ENCODE assay signal across 33 cellular contexts in the genomic region with DNA sequence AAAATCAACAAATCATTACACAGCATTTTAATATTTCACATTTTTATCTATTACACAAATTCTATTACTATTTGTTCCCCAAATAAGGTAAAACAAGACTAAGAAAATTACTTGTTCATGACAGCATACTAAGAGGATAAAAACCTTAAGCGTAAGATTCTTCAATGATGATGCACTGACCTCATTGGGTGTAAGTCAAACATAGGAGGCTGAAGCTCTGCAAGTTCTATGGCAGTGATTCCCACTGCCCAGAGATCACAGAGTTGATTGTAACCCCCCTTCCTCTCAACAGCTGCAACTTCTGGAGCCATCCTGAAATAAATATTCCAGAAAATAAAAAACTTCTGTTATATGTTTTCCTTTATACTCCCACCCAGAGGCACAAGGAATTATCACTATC.
A peak's percentile ranks its signal among the peaks of the same experiment; 100 is the strongest.
DNase-seq lines count a peak whose midpoint lies in the region; ATAC-seq and TF ChIP-seq lines count a peak whose summit lies in the region.
"Had no signal": no experiment of that assay in that cellular context is flagged by ENCODE, and none has a peak within 500 bp of the region (broad histone marks: within the 10 kb centered on the region; RNA-seq: fewer than 3 reads in every experiment).

No MANE protein-coding gene starts in this region.

- H3K4me1 ChIP-seq in fibroblast of lung (ENCODE audit: control insufficient read depth, extremely low read depth, insufficient read depth, low read length) (no peaks in the 10 kb centered on the region), OCI-LY7 (ENCODE audit: insufficient read depth, low read length, poor library complexity, severe bottlenecking) (no peaks in the 10 kb centered on the region)
- H3K4me1 ChIP-seq: left lung, psoas muscle had no signal

- H3K9me3 Mint-ChIP-seq in activated naive CD4-positive, alpha-beta T cell treated with anti-CD3 and anti-CD28 coated beads, Interleukin-2, amount 50 U/mL, for 72 hours, result no peaks in the 10 kb centered on the region
- H3K9me3 Mint-ChIP-seq: activated naive CD4-positive, alpha-beta T cell treated with anti-CD3 and anti-CD28 coated beads for 36 hours; activated T-helper 1 cell treated with anti-CD3 and anti-CD28 coated beads, Interleukin-12 subunit alpha, Interleukin-12 subunit beta, Interleukin-2, Interleukin-4 antibody, amounts not matched to agents 30 ng/mL and 10 ng/mL and 1 ng/mL, durations not matched to agents 14 hours and 24 hours and 36 hours; IgD-negative memory B cell; immature natural killer cell; stimulated activated naive CD8-positive, alpha-beta T cell treated with anti-CD3 and anti-CD28 coated beads, Interleukin-15, amount 100 ng/mL, for 72 hours had no signal

- H3K79me2 ChIP-seq in fibroblast of lung (ENCODE audit: control insufficient read depth, insufficient read depth, low read length), result no peaks in the 10 kb centered on the region
- no peaks in the 10 kb centered on the region for H3K79me2 ChIP-seq in OCI-LY7 (ENCODE audit: insufficient read depth, low read depth, low read length)

- H3K9me3 ChIP-seq in fibroblast of lung (ENCODE audit: control insufficient read depth, insufficient read depth, low read depth, low read length) (no peaks in the 10 kb centered on the region), OCI-LY7 (ENCODE audit: low read length) (no peaks in the 10 kb centered on the region)
- H3K9me3 ChIP-seq: left lung, psoas muscle had no signal

- no peaks in the 10 kb centered on the region for H3K27me3 ChIP-seq in fibroblast of lung (ENCODE audit: control insufficient read depth, insufficient read depth, low read length)
- H3K27me3 ChIP-seq: cardiac muscle cell, left lung had no signal

- no peak overlapping the region for H3K9ac ChIP-seq in fibroblast of lung (ENCODE audit: insufficient read depth, low read length)

- H3K27ac Mint-ChIP-seq in activated naive CD4-positive, alpha-beta T cell treated with anti-CD3 and anti-CD28 coated beads, Interleukin-2, amount 50 U/mL, for 72 hours, result no peak overlapping the region
- H3K27ac Mint-ChIP-seq: activated naive CD4-positive, alpha-beta T cell treated with anti-CD3 and anti-CD28 coated beads for 36 hours; activated T-helper 1 cell treated with anti-CD3 and anti-CD28 coated beads, Interleukin-12 subunit alpha, Interleukin-12 subunit beta, Interleukin-2, Interleukin-4 antibody, amounts not matched to agents 30 ng/mL and 10 ng/mL and 1 ng/mL, durations not matched to agents 14 hours and 24 hours and 36 hours; IgD-negative memory B cell; immature natural killer cell; naive B cell; stimulated activated naive CD8-positive, alpha-beta T cell treated with anti-CD3 and anti-CD28 coated beads, Interleukin-15, amount 100 ng/mL, for 72 hours had no signal

- BruUV-seq in OCI-LY7 (replicated peaks; lab: Mats Ljungman, UMichigan), result no TSS peak

- TF ChIP-seq CTCF in fibroblast of lung (conservative IDR thresholded peaks at IDR 0.05 in 1 of 2, IDR thresholded peaks at IDR 0.05 in 1 of 2; ENCODE audit: low read depth in 1 of 2, low read length in 2 of 2), result no peak
- no peak for TF ChIP-seq CTCF in OCI-LY7 (conservative IDR thresholded peaks at IDR 0.05; ENCODE audit: low read length)

- CTCF ChIA-PET in OCI-LY7 (lab: Charles Lee; ENCODE audit: unreplicated experiment), result no interaction called here

- no peak for ATAC-seq in activated naive CD4-positive, alpha-beta T cell treated with anti-CD3 and anti-CD28 coated beads, Interleukin-2, amount 50 U/mL, for 72 hours
- ATAC-seq: left lung; stimulated activated naive CD8-positive, alpha-beta T cell treated with anti-CD3 and anti-CD28 coated beads, Interleukin-15, amount 100 ng/mL, for 72 hours had no signal

- H3K36me3 ChIP-seq in fibroblast of lung (ENCODE audit: control insufficient read depth, insufficient read depth, low read length) (peaks cover 4% of the 10 kb centered on the region), OCI-LY7 (ENCODE audit: insufficient read depth, low read length) (peaks cover 26% of the 10 kb centered on the region)

- no peak overlapping the region for H2AFZ ChIP-seq in fibroblast of lung (ENCODE audit: low read length)
- H2AFZ ChIP-seq in OCI-LY7 (ENCODE audit: low read length), result no peak overlapping the region

- POLR2A ChIA-PET in OCI-LY7 (lab: Charles Lee), result interaction anchor here (0.6 kb wide), 1 partner anchor 298 kb away, joined by 4 read pairs; no protein-coding TSS in a partner anchor

- H3K4me3 ChIP-seq in fibroblast of lung (replicated peaks in 1 of 4; ENCODE audit: control extremely low read depth in 1 of 4, insufficient read depth in 1 of 4, low read depth in 3 of 4, low read length in 4 of 4), result no peak overlapping the region
- no peak overlapping the region for H3K4me3 ChIP-seq in OCI-LY7 (ENCODE audit: low read depth, low read length, poor library complexity, severe bottlenecking)
- H3K4me3 ChIP-seq: cardiac muscle cell, coronary artery, left lung, psoas muscle had no signal

- H3K9me2 ChIP-seq in OCI-LY7 (ENCODE audit: insufficient read depth, low read length), result no peaks in the 10 kb centered on the region

- H3K36me3 Mint-ChIP-seq in activated naive CD4-positive, alpha-beta T cell treated with anti-CD3 and anti-CD28 coated beads, Interleukin-2, amount 50 U/mL, for 72 hours, result peaks cover 5% of the 10 kb centered on the region in 2 donors
- H3K36me3 Mint-ChIP-seq: IgD-negative memory B cell had no signal

- no peak overlapping the region for H3K4me2 ChIP-seq in fibroblast of lung (ENCODE audit: extremely low read depth, insufficient read depth, low read length)
- H3K4me2 ChIP-seq in OCI-LY7 (ENCODE audit: low read length), result no peak overlapping the region

- intact Hi-C loops in OCI-LY7 (cut with micrococcal nuclease; ENCODE audit: unreplicated experiment), result no loop called here

- DNase-seq in EH (ENCODE audit: low read depth), result peak; percentile 74
- DNase-seq in M059J (ENCODE audit: low read depth), result peak; percentile 13
- DNase-seq in fibroblast of lung (ENCODE audit: low read depth in 2 of 2), result peak; percentile 24 to 62
- DNase-seq in renal cortical epithelial cell (ENCODE audit: low read depth), result peak; percentile 15
- DNase-seq in OCI-LY7 (ENCODE audit: low spot score), result no peak
- DNase-seq in SW480 (ENCODE audit: low spot score), result no peak
- no peak for DNase-seq in NCI-H2171 treated with DMSO at 0.1 percent for 48 hours (lab: John Stamatoyannopoulos, UW)
- no peak for DNase-seq in activated naive CD4-positive, alpha-beta T cell treated with anti-CD3 and anti-CD28 coated beads, Interleukin-2, amount 50 U/mL, for 72 hours (ENCODE audit: low spot score in 2 of 2)
- DNase-seq: ACHN; activated CD4-positive, alpha-beta T cell treated with anti-CD3 and anti-CD28 coated beads, Interleukin-2, amount 50 U/mL, for 48 hours; activated CD4-positive, CD25-positive, alpha-beta regulatory T cell; activated naive CD4-positive, alpha-beta T cell treated with anti-CD3 and anti-CD28 coated beads for 36 hours; amniotic stem cell; C1 segment of cervical spinal cord; DMS79 treated with DMSO at 0.1 percent for 48 hours; effector memory CD4-positive, alpha-beta T cell; hippocampal formation; immature natural killer cell; left lung; naive B cell; NCI-H1105; NCI-H1930; NCI-H2227 treated with DMSO at 0.1 percent for 48 hours; NCI-H69; nucleus accumbens; psoas muscle; stimulated activated CD8-positive, alpha-beta memory T cell treated with anti-CD3 and anti-CD28 coated beads, Interleukin-4, amount 100 ng/mL, for 48 hours; stimulated activated naive CD8-positive, alpha-beta T cell treated with anti-CD3 and anti-CD28 coated beads, Interleukin-15, amount 100 ng/mL, for 72 hours; T-helper 1 cell had no signal

- H3K27ac ChIP-seq in fibroblast of lung (ENCODE audit: insufficient read depth, low read length), result no peak overlapping the region
- H3K27ac ChIP-seq in OCI-LY7 (ENCODE audit: low read depth, low read length, poor library complexity, severe bottlenecking), result no peak overlapping the region
- H3K27ac ChIP-seq: cardiac muscle cell, coronary artery, left lung, psoas muscle had no signal

- H4K20me1 ChIP-seq in fibroblast of lung (ENCODE audit: control insufficient read depth, extremely low read depth, insufficient read depth, low read length) (no peaks in the 10 kb centered on the region), OCI-LY7 (ENCODE audit: insufficient read depth, low read length) (no peaks in the 10 kb centered on the region)

Comparison
In these comparisons a context has a peak if more than half of its experiments do, and no peak if none do; other contexts are left out.
1. DNase-seq: peak in EH (single experiment), M059J (single experiment), fibroblast of lung (2 of 2) and renal cortical epithelial cell (single experiment); none in OCI-LY7 (single experiment), SW480 (single experiment), NCI-H2171 treated with DMSO at 0.1 percent for 48 hours (single experiment) and activated naive CD4-positive, alpha-beta T cell treated with anti-CD3 and anti-CD28 coated beads, Interleukin-2, amount 50 U/mL, for 72 hours (0 of 2).